17 cellular contexts compared by ENCODE assay signal in the genomic region with DNA sequence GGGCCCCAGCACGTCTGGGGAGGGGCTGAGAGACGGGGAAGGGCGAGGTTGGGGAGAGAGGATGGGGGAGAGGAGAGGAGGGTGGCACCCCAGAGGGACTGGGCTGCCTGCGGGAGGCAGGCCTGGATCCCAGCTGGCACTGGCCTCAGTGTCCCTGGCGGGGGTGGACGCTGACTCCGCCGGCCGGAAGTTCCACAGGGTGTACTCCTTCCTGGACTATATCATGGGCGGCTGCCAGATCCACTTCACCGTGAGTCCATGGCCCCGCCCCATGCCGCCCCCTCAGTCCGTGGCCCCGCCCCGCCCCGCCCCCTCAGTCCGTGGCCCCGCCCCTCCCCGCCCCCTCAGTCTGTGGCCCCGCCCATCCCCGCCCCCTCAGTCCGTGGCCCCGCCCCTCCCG. TPM values are rescaled to one million over a fixed set of nuclear protein-coding genes. Genes with fewer than 3 reads are reported as not detected.
DNase-seq lines count a peak whose midpoint lies in the region; ATAC-seq and TF ChIP-seq lines count a peak whose summit lies in the region.
"Had no signal": no experiment of that assay in that cellular context is flagged by ENCODE, and none has a peak within 500 bp of the region (broad histone marks: within the 10 kb centered on the region; RNA-seq: fewer than 3 reads in every experiment).

No MANE protein-coding gene starts in this region.

- no peak overlapping the region for H3K56ac ChIP-seq in IMR-90 (ENCODE audit: extremely low read depth, insufficient read depth, low read length)

- 98% methylated on average over 9 of the region's 25 CpGs; no CpG with 5 or more reads in 1 of the 2 experiments for WGBS in IMR-90 (ENCODE audit: extremely low coverage in 2 of 2, insufficient read length in 1 of 2), 2 experiments
- WGBS in psoas muscle, 3 donors, result 69 to 79% (median 76%) methylated on average over 5 to 20 of the region's 25 CpGs

- H2BK15ac ChIP-seq in IMR-90 (ENCODE audit: low read depth, low read length), result no peak overlapping the region

- POLR2A ChIA-PET in IMR-90 (lab: Charles Lee; ENCODE audit: unreplicated experiment), result no interaction called here

- H3K4me1 ChIP-seq in IMR-90 (ENCODE audit: control insufficient read depth, insufficient read depth, low read length) (peaks cover 8% of the 10 kb centered on the region), skeletal muscle satellite cell (ENCODE audit: control insufficient read depth, insufficient read depth, low read length) (peaks cover 32% of the 10 kb centered on the region), psoas muscle (no peaks in the 10 kb centered on the region)

- no peak overlapping the region for H3K4ac ChIP-seq in IMR-90 (ENCODE audit: low read depth, low read length)

- CTCF ChIA-PET in IMR-90 (lab: Yijun Ruan, JAX), result no interaction called here

- no peak for TF ChIP-seq RAD21 in IMR-90 (IDR thresholded peaks at IDR 0.05; ENCODE audit: low read length)

- no peak overlapping the region for H3K4me2 ChIP-seq in IMR-90 (ENCODE audit: low read depth, low read length)
- H3K4me2 ChIP-seq in skeletal muscle satellite cell (ENCODE audit: low read length), result no peak overlapping the region
- H3K4me2 ChIP-seq: smooth muscle cell had no signal

- H4K8ac ChIP-seq in IMR-90 (ENCODE audit: low read depth in 2 of 2, low read length in 2 of 2), result no peak overlapping the region

- peak overlapping the region; percentile 28; the same call in 1 of the 2 replicates for H2AK5ac ChIP-seq in IMR-90 (ENCODE audit: low read depth, low read length)

- dilution Hi-C loops in IMR-90 (cut with HindIII; ENCODE audit: low sequenced_read_pairs, unreplicated experiment), result no loop called here

- no peak overlapping the region for H3K23ac ChIP-seq in IMR-90 (ENCODE audit: low read depth, low read length)

- peaks cover 0 to 4% of the 10 kb centered on the region in 2 experiments; a peak in 1 of 4 replicates for H3K79me1 ChIP-seq in IMR-90 (ENCODE audit: low read depth in 1 of 2, low read length in 2 of 2)

- H3K9me1 ChIP-seq in IMR-90 (ENCODE audit: insufficient read depth, low read length), result peaks cover 10% of the 10 kb centered on the region

- no peak overlapping the region for H3K9ac ChIP-seq in IMR-90 (ENCODE audit: low read depth, low read length)
- H3K9ac ChIP-seq in skeletal muscle satellite cell (ENCODE audit: low read depth, low read length), result peak overlapping the region; percentile 17

- no peak overlapping the region for H2AFZ ChIP-seq in IMR-90 (replicated peaks; ENCODE audit: low read length, poor library complexity)

- no peak overlapping the region for H2BK20ac ChIP-seq in IMR-90 (ENCODE audit: low read depth, low read length)

- H3K9me3 ChIP-seq in IMR-90 (ENCODE audit: control insufficient read depth, insufficient read depth, low read length) (no peaks in the 10 kb centered on the region), skeletal muscle satellite cell (replicated peaks; ENCODE audit: low read length) (no peaks in the 10 kb centered on the region), psoas muscle (no peaks in the 10 kb centered on the region)
- H3K9me3 ChIP-seq: suprapubic skin had no signal

- no peak overlapping the region for H2BK120ac ChIP-seq in IMR-90 (ENCODE audit: low read depth, low read length)

- H3K18ac ChIP-seq in IMR-90 (ENCODE audit: low read depth, low read length), result no peak overlapping the region

- H4K20me1 ChIP-seq in IMR-90 (ENCODE audit: insufficient read depth, low read length), result no peaks in the 10 kb centered on the region

- H3K36me3 ChIP-seq in IMR-90 (ENCODE audit: control insufficient read depth, insufficient read depth, low read length) (no peaks in the 10 kb centered on the region), skeletal muscle satellite cell (ENCODE audit: insufficient read depth, low read length) (peaks cover 76% of the 10 kb centered on the region), psoas muscle (ENCODE audit: insufficient read depth in 1 of 2, low read depth in 1 of 2) (no peaks in the 10 kb centered on the region)
- H3K36me3 ChIP-seq: suprapubic skin had no signal

- ATAC-seq in IMR-90 (ENCODE audit: low read depth), result no peak
- ATAC-seq in HG03108 (IDR thresholded peaks at IDR 0.05; ENCODE audit: unreplicated experiment), result no peak
- no peak for ATAC-seq in psoas muscle
- no peak for ATAC-seq in HG03196 (IDR thresholded peaks at IDR 0.05; ENCODE audit: unreplicated experiment)
- ATAC-seq: left ventricle myocardium superior had no signal

- H3K4me3 ChIP-seq in IMR-90 (ENCODE audit: insufficient read depth, low read depth, low read length), result no peak overlapping the region
- H3K4me3 ChIP-seq in skeletal muscle satellite cell (ENCODE audit: low read length), result no peak overlapping the region
- H3K4me3 ChIP-seq in psoas muscle, result no peak overlapping the region
- H3K4me3 ChIP-seq: smooth muscle cell, suprapubic skin had no signal

- H2BK5ac ChIP-seq in IMR-90 (ENCODE audit: low read depth, low read length, poor library complexity, severe bottlenecking), result no peak overlapping the region

- intact Hi-C loops in IMR-90 (cut with micrococcal nuclease), result no loop called here
- intact Hi-C loops in psoas muscle (cut with DNase I), result no loop called here

- TF ChIP-seq POLR2A in IMR-90 (IDR thresholded peaks at IDR 0.05; ENCODE audit: low read depth, low read length), result no peak

- peak overlapping the region; percentile 78 for H2AK9ac ChIP-seq in IMR-90 (replicated peaks; ENCODE audit: low read depth, low read length, poor library complexity)

- DNase-seq in activated CD4-positive, alpha-beta T cell treated with anti-CD3 and anti-CD28 coated beads for 48 hours, result peak; percentile 31
- DNase-seq in activated CD4-positive, alpha-beta T cell treated with anti-CD3 and anti-CD28 coated beads for 1 hour, result no peak
- DNase-seq in IMR-90 (no peak), psoas muscle (no peak)
- DNase-seq in effector CD8-positive, alpha-beta T cell (lab: John Stamatoyannopoulos, UW), result peak; percentile 31
- DNase-seq: activated CD4-positive, alpha-beta memory T cell treated with anti-CD3 and anti-CD28 coated beads for 36 hours; activated naive CD4-positive, alpha-beta T cell treated with Interleukin-2 at 50 U/mL for 16 hours; left ventricle myocardium superior; NCI-H1105 treated with DMSO at 0.1 percent for 48 hours; NCI-H446 treated with DMSO at 0.1 percent for 48 hours had no signal

- BruUV-seq in IMR-90 (replicated peaks; lab: Mats Ljungman, UMichigan), result no TSS peak

- in situ Hi-C loops in IMR-90 (cut with MboI; ENCODE audit: low sequenced_read_pairs), result no loop called here

- H3K14ac ChIP-seq in IMR-90 (replicated peaks; ENCODE audit: low read depth, low read length), result no peak overlapping the region

- H4K5ac ChIP-seq in IMR-90 (ENCODE audit: low read depth, low read length), result no peak overlapping the region

- TF ChIP-seq CTCF in IMR-90 (conservative IDR thresholded peaks at IDR 0.05; ENCODE audit: low read depth, low read length), result no peak
- no peak for TF ChIP-seq CTCF in psoas muscle (IDR thresholded peaks at IDR 0.05)

- H4K91ac ChIP-seq in IMR-90 (ENCODE audit: insufficient read depth, low read depth, low read length), result no peak overlapping the region

- H3K27me3 ChIP-seq in IMR-90 (ENCODE audit: control insufficient read depth, insufficient read depth, low read length), result no peaks in the 10 kb centered on the region
- H3K27me3 ChIP-seq in skeletal muscle satellite cell (ENCODE audit: control insufficient read depth, insufficient read depth, low read length), result no peaks in the 10 kb centered on the region
- peaks cover 0 to 4% (median 2%) of the 10 kb centered on the region in 3 donors for H3K27me3 ChIP-seq in psoas muscle (ENCODE audit: insufficient read depth in 3 of 3, low read length in 2 of 3)
- H3K27me3 ChIP-seq: suprapubic skin had no signal

- H3K27ac ChIP-seq in IMR-90 (ENCODE audit: insufficient read depth, low read length) (no peak overlapping the region), psoas muscle (no peak overlapping the region)
- H3K27ac ChIP-seq: suprapubic skin had no signal

TF ChIP-seq in IMR-90, 13 proteins besides CTCF, POLR2A, EP300 and RAD21 (continues in another document):
- TF ChIP-seq CEBPB (IDR thresholded peaks at IDR 0.05; ENCODE audit: low read depth, low read length) (no peak), USF2 (IDR thresholded peaks at IDR 0.05; ENCODE audit: low read depth, low read length) (no peak), FOS (IDR thresholded peaks at IDR 0.05; ENCODE audit: low read depth, low read length) (no peak), MXI1 (IDR thresholded peaks at IDR 0.05; ENCODE audit: borderline replicate concordance, low read depth, low read length) (no peak), MAFK (IDR thresholded peaks at IDR 0.05; ENCODE audit: low read depth, low read length) (no peak), CHD1 (IDR thresholded peaks at IDR 0.05; ENCODE audit: low read depth, low read length) (no peak), MAZ (IDR thresholded peaks at IDR 0.05; ENCODE audit: borderline replicate concordance, low read depth, low read length) (no peak)

RNA-seq across cellular contexts. Expression of gene CPNE7, which starts 11.3 kb away (rescaled TPM):
- total RNA-seq in IMR-90 (2012; rRNA removed) (5.0 and 5.4 TPM in 2 replicates), psoas muscle (not detected)
- polyA plus RNA-seq in IMR-90 (2012; rRNA removed) (17.4 and 17.7 TPM in 2 replicates), psoas muscle (under 1 TPM in 2 of 3 donors, not detected in 1; 0.08 to 0.21 TPM)
- 5.8 and 13.6 TPM in 2 replicates for polyA plus RNA-seq in IMR-90 (2012; cell fraction: cytosol; rRNA removed)
- 145 and 321 TPM in 2 replicates for polyA plus RNA-seq in IMR-90 (2012; cell fraction: nucleus; rRNA removed; ENCODE audit: low replicate concordance)
- total RNA-seq in skeletal muscle satellite cell (2012; rRNA removed), result 30.9 and 32.1 TPM in 2 replicates
- total RNA-seq: cardiac septum, left ventricle myocardium superior had no signal

RNA-seq across cellular contexts. Expression of gene RPL13, which starts 26.4 kb away (rescaled TPM):
- 1,549 and 2,098 TPM in 2 replicates for total RNA-seq in IMR-90 (2012; rRNA removed)
- 3,527 and 5,396 TPM in 2 replicates for polyA plus RNA-seq in IMR-90 (2012; rRNA removed)
- 7,098 and 10,427 TPM in 2 replicates for polyA plus RNA-seq in IMR-90 (2012; cell fraction: cytosol; rRNA removed)
- 1,689 and 3,565 TPM in 2 replicates for polyA plus RNA-seq in IMR-90 (2012; cell fraction: nucleus; rRNA removed; ENCODE audit: low replicate concordance)
- total RNA-seq in skeletal muscle satellite cell (2012; rRNA removed), result 2,818 and 3,730 TPM in 2 replicates
- 1,000 to 10,000 TPM; 1,039 to 1,769 (median 1,553) TPM for total RNA-seq in psoas muscle
- polyA plus RNA-seq in psoas muscle, result 1,000 to 10,000 TPM; 2,989 to 7,334 (median 5,467) TPM

RNA-seq across cellular contexts. Expression of gene DPEP1, which starts 26.6 kb away (rescaled TPM):
- total RNA-seq in IMR-90 (2012; rRNA removed) (not detected in 2 replicates), psoas muscle (not detected)
- polyA plus RNA-seq in IMR-90 (2012; rRNA removed) (not detected in 2 replicates), psoas muscle (under 1 TPM in 2 of 3 donors, not detected in 1; 0.04 to 0.16 TPM)
- not detected in 2 replicates for polyA plus RNA-seq in IMR-90 (2012; cell fraction: cytosol; rRNA removed)
- not detected in 2 replicates for polyA plus RNA-seq in IMR-90 (2012; cell fraction: nucleus; rRNA removed; ENCODE audit: low replicate concordance)
- not detected in 2 replicates for total RNA-seq in skeletal muscle satellite cell (2012; rRNA removed)
- total RNA-seq: activated CD4-positive, alpha-beta memory T cell treated with anti-CD3 and anti-CD28 coated beads for 36 hours; cardiac septum; Daoy; left ventricle myocardium superior; smooth muscle cell had no signal
- polyA plus RNA-seq: smooth muscle cell had no signal

Comparison
In these comparisons a context has a peak if more than half of its experiments do, and no peak if none do; other contexts are left out.
1. DNase-seq: peak in activated CD4-positive, alpha-beta T cell treated with anti-CD3 and anti-CD28 coated beads for 48 hours (single experiment) and effector CD8-positive, alpha-beta T cell (single experiment); none in activated CD4-positive, alpha-beta T cell treated with anti-CD3 and anti-CD28 coated beads for 1 hour (single experiment), IMR-90 (single experiment) and psoas muscle (0 of 2).